In the genomic region with DNA sequence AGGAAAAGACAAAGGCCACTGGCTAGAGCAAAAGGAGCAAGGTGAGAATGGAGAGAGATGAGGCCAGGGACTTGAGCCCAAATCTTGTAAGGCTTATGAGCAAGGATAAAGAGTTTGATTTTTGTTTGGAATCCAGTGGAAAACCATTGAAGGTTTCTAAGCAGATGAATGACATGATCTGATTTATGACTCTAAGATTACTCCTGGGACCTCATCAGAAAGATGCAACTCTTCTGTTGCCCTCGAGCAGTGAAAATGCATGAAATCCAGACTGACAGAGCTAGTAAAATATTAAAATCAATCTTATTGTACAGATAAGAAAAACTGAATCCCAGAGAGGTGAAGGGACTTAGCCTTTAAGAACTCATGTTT, we compare ENCODE assay signal across 8 cellular contexts. TPM values are rescaled to one million over a fixed set of nuclear protein-coding genes. Genes with fewer than 3 reads are reported as not detected.
DNase-seq lines count a peak whose midpoint lies in the region; ATAC-seq, FAIRE-seq and TF ChIP-seq lines count a peak whose summit lies in the region.

No MANE protein-coding gene starts in this region.

- BruUV-seq in K562 (replicated peaks; lab: Mats Ljungman, UMichigan), result no TSS peak

- peak overlapping the region; percentile 97 for H3K4me2 ChIP-seq in K562 (ENCODE audit: insufficient read depth, low read length)

- H2AFZ ChIP-seq in K562 (ENCODE audit: low read depth, low read length), result peak overlapping the region; percentile 99

- in situ Hi-C loops in K562 (cut with MboI), result no loop called here

- 0% methylated on average over 1 of the region's 1 CpG for WGBS in K562 (ENCODE audit: insufficient coverage, low coverage, missing lambda C conversion rate)
- 58 to 76% methylated on average over 1 of the region's 1 CpG for WGBS in lung, 2 donors

- no peak for TF ChIP-seq EP300 in K562 (IDR thresholded peaks at IDR 0.05; ENCODE audit: low read length)

- peaks cover 10% of the 10 kb centered on the region; the same call in 1 of the 3 replicates for H3K36me3 ChIP-seq in K562 (ENCODE audit: control insufficient read depth, insufficient read depth, low read length)
- peaks cover 0 to 5% of the 10 kb centered on the region in 2 donors for H3K36me3 ChIP-seq in lung (ENCODE audit: control insufficient read depth in 2 of 2, insufficient read depth in 2 of 2, low read length in 2 of 2)
- H3K36me3 ChIP-seq in upper lobe of right lung, result no peaks in the 10 kb centered on the region

- no peaks in the 10 kb centered on the region for H3K36me3 Mint-ChIP-seq in activated naive CD4-positive, alpha-beta T cell treated with anti-CD3 and anti-CD28 coated beads, Interleukin-2, amount 50 U/mL, for 24 hours

- ATAC-seq in K562 (no peak), lung (ENCODE audit: insufficient read depth, low FRiP score) (no peak), upper lobe of right lung (no peak), GM19397 (IDR thresholded peaks at IDR 0.05; ENCODE audit: unreplicated experiment) (no peak)

- TF ChIP-seq POLR2A in K562 (conservative IDR thresholded peaks at IDR 0.05), result no peak

- no peak for DNase-seq in activated naive CD4-positive, alpha-beta T cell treated with anti-CD3 and anti-CD28 coated beads, Interleukin-2, amount 50 U/mL, for 16 hours
- DNase-seq in K562 (ENCODE audit: extremely low read depth in 1 of 4, low spot score in 3 of 4) (no peak), lung (ENCODE audit: low spot score) (no peak), upper lobe of right lung (no peak), EL (no peak), NCI-H526 (lab: John Stamatoyannopoulos, UW) (no peak)

- H3K27me3 ChIP-seq in K562 (ENCODE audit: control insufficient read depth in 2 of 2, insufficient read depth in 2 of 2, low read length in 2 of 2) (no peaks in the 10 kb centered on the region), lung (ENCODE audit: control insufficient read depth, insufficient read depth) (no peaks in the 10 kb centered on the region), upper lobe of right lung (no peaks in the 10 kb centered on the region)

- H3K9me1 ChIP-seq in K562 (ENCODE audit: control insufficient read depth, insufficient read depth, low read length), result no peaks in the 10 kb centered on the region

- H3K79me2 ChIP-seq in K562 (ENCODE audit: control insufficient read depth, insufficient read depth, low read length), result peaks cover 53% of the 10 kb centered on the region

- peaks cover 67% of the 10 kb centered on the region for H3K4me1 Mint-ChIP-seq in activated naive CD4-positive, alpha-beta T cell treated with anti-CD3 and anti-CD28 coated beads, Interleukin-2, amount 50 U/mL, for 24 hours

- no peak for TF ChIP-seq CTCF in K562 (IDR thresholded peaks at IDR 0.05 in 2 of 3, conservative IDR thresholded peaks at IDR 0.05 in 1 of 3; ENCODE audit: insufficient read depth in 2 of 3, low read depth in 1 of 3, low read length in 3 of 3)
- TF ChIP-seq CTCF in lung (IDR thresholded peaks at IDR 0.05; ENCODE audit: control extremely low read depth, extremely low read depth), result no peak
- no peak for TF ChIP-seq CTCF in upper lobe of right lung (IDR thresholded peaks at IDR 0.05)

- H3K4me1 ChIP-seq in K562 (replicated peaks in 1 of 2; ENCODE audit: control insufficient read depth in 2 of 2, insufficient read depth in 2 of 2, low read length in 2 of 2), result 0 out of 5 replicates have a peak, but pooled peaks cover 0 to 4% of the 10 kb centered on the region in 2 experiments
- peaks cover 2 to 29% of the 10 kb centered on the region in 2 donors for H3K4me1 ChIP-seq in lung (ENCODE audit: control insufficient read depth in 2 of 2, insufficient read depth in 2 of 2, low read length in 2 of 2)
- peaks cover 44% of the 10 kb centered on the region for H3K4me1 ChIP-seq in upper lobe of right lung

- H4K20me1 ChIP-seq in K562 (replicated peaks; ENCODE audit: control insufficient read depth, insufficient read depth, low read length), result peaks cover 5% of the 10 kb centered on the region; the same call in 1 of the 2 replicates

- intact Hi-C loops in K562 (cut with micrococcal nuclease), result loop anchor here (2.0 kb wide), 1 partner anchor 55 kb away; no protein-coding TSS in a partner anchor
- intact Hi-C loops in upper lobe of right lung (cut with DNase I), result no loop called here

- CTCF ChIA-PET in K562 (lab: Yijun Ruan, JAX; ENCODE audit: low intra/inter-chr PET ratio), result no interaction called here

- H3K27ac ChIP-seq in K562 (ENCODE audit: extremely low read depth, low read depth, low read length) (peak overlapping the region; percentile 88), lung (ENCODE audit: low read depth in 1 of 2, low read length in 1 of 2) (peak overlapping the region; percentile 87 to 91), upper lobe of right lung (peak overlapping the region; percentile 87)

- no peak for TF ChIP-seq RAD21 in K562 (CRISPR knock-in tag; conservative IDR thresholded peaks at IDR 0.05 in 1 of 2, IDR thresholded peaks at IDR 0.05 in 1 of 2)

- H3K4me3 ChIP-seq in K562 (peak overlapping the region; percentile 87), lung (peak overlapping the region; percentile 76), upper lobe of right lung (peak overlapping the region; percentile 88)

- H3K9me3 Mint-ChIP-seq in activated naive CD4-positive, alpha-beta T cell treated with anti-CD3 and anti-CD28 coated beads, Interleukin-2, amount 50 U/mL, for 24 hours, result no peaks in the 10 kb centered on the region

- POLR2A ChIA-PET in K562 (lab: Yijun Ruan, JAX), result interaction anchor here (0.8 to 1.7 kb wide), 5 partner anchors 8 to 149 kb away, joined by 4 to 16 read pairs (median 4); no protein-coding TSS in a partner anchor

- H3K27ac Mint-ChIP-seq in activated naive CD4-positive, alpha-beta T cell treated with anti-CD3 and anti-CD28 coated beads, Interleukin-2, amount 50 U/mL, for 24 hours, result peak overlapping the region; percentile 97

- no peaks in the 10 kb centered on the region for H3K27me3 Mint-ChIP-seq in activated naive CD4-positive, alpha-beta T cell treated with anti-CD3 and anti-CD28 coated beads, Interleukin-2, amount 50 U/mL, for 24 hours

- H3K9me3 ChIP-seq in K562 (replicated peaks; ENCODE audit: control insufficient read depth, insufficient read depth, low read depth, low read length) (no peaks in the 10 kb centered on the region), lung (ENCODE audit: control insufficient read depth in 2 of 2, insufficient read depth in 1 of 2, low read length in 1 of 2) (no peaks in the 10 kb centered on the region), upper lobe of right lung (no peaks in the 10 kb centered on the region)

- no peak for FAIRE-seq in K562 (lab: Jason Lieb, UNC)

- peak overlapping the region; percentile 88 to 98 for H3K9ac ChIP-seq in K562 (ENCODE audit: insufficient read depth in 1 of 2, low read depth in 2 of 2, low read length in 2 of 2)

- peak overlapping the region; percentile 93 for H3K4me3 Mint-ChIP-seq in activated naive CD4-positive, alpha-beta T cell treated with anti-CD3 and anti-CD28 coated beads, Interleukin-2, amount 50 U/mL, for 24 hours

TF ChIP-seq in K562, 482 proteins besides CTCF, POLR2A, EP300 and RAD21 (continues in another document):
- TF ChIP-seq MEIS2 (IDR thresholded peaks at IDR 0.05; ENCODE audit: partially characterized antibody), result peak; percentile 74
- no peak for TF ChIP-seq ATF7 (IDR thresholded peaks at IDR 0.05)

RNA-seq across cellular contexts. Expression of gene MFAP3, which starts 0.7 kb away (rescaled TPM):
- total RNA-seq in K562 (2011; cell fraction: chromatin; rRNA removed; ENCODE audit: low replicate concordance), result 47.4 and 61.0 TPM in 2 replicates
- total RNA-seq in K562 (2011; cell fraction: nucleolus; rRNA removed), result 32.5 and 34.3 TPM in 2 replicates
- total RNA-seq in K562 (2011; cell fraction: nucleoplasm; rRNA removed), result 49.2 and 51.2 TPM in 2 replicates
- total RNA-seq in K562 (2014; rRNA removed), result 12.5 and 18.9 TPM in 2 replicates
- total RNA-seq in K562 (2014; rRNA removed; fragmentation: Illumina TruSeq; extraction: Trizol), result 34.6 and 42.7 TPM in 2 replicates
- total RNA-seq in K562 (2015; rRNA removed; fragmentation: Illumina TruSeq; extraction: Trizol), result 33.2 and 39.1 TPM in 2 replicates
- 17.3 and 20.7 TPM in 2 replicates for total RNA-seq in K562 (2021)
- 26.9 and 38.1 TPM in 2 replicates for polyA plus RNA-seq in K562 (2011; rRNA removed)
- 13.5 and 15.3 TPM in 2 replicates for polyA plus RNA-seq in K562 (2011; cell fraction: cytosol; rRNA removed)
- polyA plus RNA-seq in K562 (2011; cell fraction: nucleus; rRNA removed), result 14.0 and 17.4 TPM in 2 replicates
- polyA plus RNA-seq in K562 (2012), result 10.3 and 14.0 TPM in 2 replicates
- 23.3 and 28.0 TPM in 2 replicates for polyA plus RNA-seq in K562 (2014; fragmentation: Illumina TruSeq; extraction: Trizol)
- polyA plus RNA-seq in K562 (2014; fragmentation: Nextera tagmentation; extraction: Ambion mirVana), result 10 to 100 TPM in 1 of 2 experiments, 1 to 10 TPM in 1; 9.5 to 11.0 TPM
- polyA plus RNA-seq in K562 (2014; rRNA removed), result 14.2 and 18.6 TPM in 2 replicates
- 76.2 and 91.3 TPM in 2 replicates for polyA minus RNA-seq in K562 (2011; rRNA and poly(A)+ RNA removed)
- polyA minus RNA-seq in K562 (2011; cell fraction: cytosol; rRNA and poly(A)+ RNA removed), result 15.8 and 32.4 TPM in 2 replicates
- 29.1 and 50.2 TPM in 2 replicates for polyA minus RNA-seq in K562 (2011; cell fraction: nucleus; rRNA and poly(A)+ RNA removed)
- total RNA-seq in lung, result 10 to 100 TPM; 31.5 to 60.7 TPM
- 10 to 100 TPM in 1 of 2 donors, 1 to 10 TPM in 1; 1.6 to 28.7 TPM for polyA plus RNA-seq in lung
- total RNA-seq in upper lobe of right lung, result 32.8 TPM

RNA-seq across cellular contexts. Expression of gene FAM114A2, which starts 0.7 kb away (rescaled TPM):
- 16.8 and 45.5 TPM in 2 replicates for total RNA-seq in K562 (2011; cell fraction: chromatin; rRNA removed; ENCODE audit: low replicate concordance)
- total RNA-seq in K562 (2011; cell fraction: nucleolus; rRNA removed), result 10.3 and 12.8 TPM in 2 replicates
- total RNA-seq in K562 (2011; cell fraction: nucleoplasm; rRNA removed), result 31.2 and 39.0 TPM in 2 replicates
- 17.5 and 18.2 TPM in 2 replicates for total RNA-seq in K562 (2014; rRNA removed)
- 28.1 and 32.4 TPM in 2 replicates for total RNA-seq in K562 (2014; rRNA removed; fragmentation: Illumina TruSeq; extraction: Trizol)
- 20.9 and 21.2 TPM in 2 replicates for total RNA-seq in K562 (2015; rRNA removed; fragmentation: Illumina TruSeq; extraction: Trizol)
- 18.7 and 22.1 TPM in 2 replicates for total RNA-seq in K562 (2021)
- polyA plus RNA-seq in K562 (2011; rRNA removed), result 16.6 and 27.5 TPM in 2 replicates
- 7.5 and 8.8 TPM in 2 replicates for polyA plus RNA-seq in K562 (2011; cell fraction: cytosol; rRNA removed)
- 13.9 and 15.8 TPM in 2 replicates for polyA plus RNA-seq in K562 (2011; cell fraction: nucleus; rRNA removed)
- 18.8 and 19.7 TPM in 2 replicates for polyA plus RNA-seq in K562 (2012)
- polyA plus RNA-seq in K562 (2014; fragmentation: Illumina TruSeq; extraction: Trizol), result 22.9 and 27.0 TPM in 2 replicates
- polyA plus RNA-seq in K562 (2014; fragmentation: Nextera tagmentation; extraction: Ambion mirVana), result 10 to 100 TPM; 14.4 to 25.5 TPM
- polyA plus RNA-seq in K562 (2014; rRNA removed), result 17.3 and 20.6 TPM in 2 replicates
- 35.2 and 38.1 TPM in 2 replicates for polyA minus RNA-seq in K562 (2011; rRNA and poly(A)+ RNA removed)
- 16.1 and 17.1 TPM in 2 replicates for polyA minus RNA-seq in K562 (2011; cell fraction: cytosol; rRNA and poly(A)+ RNA removed)
- polyA minus RNA-seq in K562 (2011; cell fraction: nucleus; rRNA and poly(A)+ RNA removed), result 11.4 and 24.8 TPM in 2 replicates
- total RNA-seq in lung, result 10 to 100 TPM; 35.0 to 49.7 TPM
- 10 to 100 TPM in 1 of 2 donors, 1 to 10 TPM in 1; 7.3 to 18.3 TPM for polyA plus RNA-seq in lung
- 37.4 TPM for total RNA-seq in upper lobe of right lung
